Comparison of ENCODE assay signal across 19 cellular contexts in genomic region chr7:84393776-84394175, GRCh38.
"Had no signal": no experiment of that assay in that cellular context is flagged by ENCODE, and none has a peak within 500 bp of the region (broad histone marks: within the 10 kb centered on the region; RNA-seq: fewer than 3 reads in every experiment).

No MANE protein-coding gene starts in this region.

- DNase-seq: activated CD4-positive, alpha-beta memory T cell treated with anti-CD3 and anti-CD28 coated beads, Interleukin-2, amount 10 ng/mL, durations not matched to agents 7 days and 5 days; activated gamma-delta T cell treated with Interleukin-2 at 50 U/mL for 16 hours; activated naive CD8-positive, alpha-beta T cell treated with anti-CD3 and anti-CD28 coated beads, Interleukin-2, amount 10 ng/mL, durations not matched to agents 7 days and 5 days; activated T-cell treated with anti-CD3 and anti-CD28 coated beads, Interleukin-2, amount 50 U/mL, for 72 hours; central memory CD4-positive, alpha-beta T cell; cortex of kidney; effector memory CD4-positive, alpha-beta T cell; foreskin melanocyte; heart left ventricle; left ventricle myocardium inferior; nucleus accumbens; right cardiac atrium; T1000 had no signal

- H3K27me3 ChIP-seq: ascending aorta, heart left ventricle had no signal

- H3K4me3 ChIP-seq: ascending aorta, heart left ventricle, left ventricle myocardium inferior, smooth muscle cell had no signal

- H3K9me3 ChIP-seq: ascending aorta, heart left ventricle, left ventricle myocardium inferior had no signal

- ATAC-seq: activated T-cell treated with anti-CD3 and anti-CD28 coated beads, Interleukin-2, amount 50 U/mL, for 72 hours; heart left ventricle; natural killer cell treated with Interleukin-12 subunit alpha and Interleukin-12 subunit beta and Interleukin-15 and Interleukin-18, amount 100 ng/mL, for 72 hours; right cardiac atrium; stimulated activated effector memory CD8-positive, alpha-beta T cell treated with anti-CD3 and anti-CD28 coated beads, Interleukin-12 subunit alpha, Interleukin-12 subunit beta, amount 100 ng/mL, for 72 hours had no signal

- H3K36me3 ChIP-seq: ascending aorta, heart left ventricle, left ventricle myocardium inferior had no signal

- H3K4me1 ChIP-seq: ascending aorta, heart left ventricle, left ventricle myocardium inferior had no signal

- H3K27ac ChIP-seq: ascending aorta, epithelial cell of prostate, heart left ventricle, left ventricle myocardium inferior, VCaP had no signal

- H3K4me2 ChIP-seq: smooth muscle cell had no signal
